1 cellular context compared by ENCODE assay signal in genomic region chr7:101856488-101857357, GRCh38.
TF ChIP-seq lines count a peak whose summit lies in the region.

No MANE protein-coding gene starts in this region.

TF ChIP-seq in HEK293, 187 proteins besides CTCF, POLR2A, EP300 and RAD21 (continued from another document and continues in another):
- TF ChIP-seq PRDM4 (tag by site-specific recombination; IDR thresholded peaks at IDR 0.05) (peak; percentile 83), WT1 (tag by site-specific recombination; IDR thresholded peaks at IDR 0.05) (peak; percentile 88), SP7 (tag by site-specific recombination; IDR thresholded peaks at IDR 0.05) (peak; percentile 85), ZNF335 (tag by site-specific recombination; conservative IDR thresholded peaks at IDR 0.05) (peak; percentile 68), ZBTB8A (tag by site-specific recombination; IDR thresholded peaks at IDR 0.05) (peak; percentile 91), ZSCAN5A (tag by site-specific recombination; IDR thresholded peaks at IDR 0.05) (peak; percentile 45; the same call in 1 of the 2 replicates), ZNF768 (tag by site-specific recombination; IDR thresholded peaks at IDR 0.05) (peak; percentile 88; the same call in 1 of the 2 replicates), ZNF324 (tag by site-specific recombination; IDR thresholded peaks at IDR 0.05) (peak; percentile 45; the same call in 1 of the 2 replicates), ZFP69B (tag by site-specific recombination; IDR thresholded peaks at IDR 0.05) (peak; percentile 47; the same call in 1 of the 2 replicates), ZBTB48 (tag by site-specific recombination; IDR thresholded peaks at IDR 0.05) (peak; percentile 68), ZNF341 (tag by site-specific recombination; IDR thresholded peaks at IDR 0.05; ENCODE audit: low read depth) (peak; percentile 100), ZNF548 (tag by site-specific recombination; IDR thresholded peaks at IDR 0.05) (no peak), ZBTB20 (tag by site-specific recombination; IDR thresholded peaks at IDR 0.05) (peak; percentile 73), GLI4 (tag by site-specific recombination; IDR thresholded peaks at IDR 0.05) (no peak), FEZF1 (tag by site-specific recombination; IDR thresholded peaks at IDR 0.05) (peak; percentile 97), SP3 (tag by site-specific recombination; IDR thresholded peaks at IDR 0.05) (peak; percentile 85), YY2 (tag by site-specific recombination; IDR thresholded peaks at IDR 0.05) (no peak), ZNF2 (tag by site-specific recombination; IDR thresholded peaks at IDR 0.05) (peak; percentile 48), ZNF391 (tag by site-specific recombination; IDR thresholded peaks at IDR 0.05; ENCODE audit: borderline replicate concordance, low read depth) (peak; percentile 59; the same call in 1 of the 2 replicates), ZNF600 (tag by site-specific recombination; IDR thresholded peaks at IDR 0.05) (peak; percentile 99), KLF9 (tag by site-specific recombination; IDR thresholded peaks at IDR 0.05; ENCODE audit: low read depth) (peak; percentile 84), ZNF10 (tag by site-specific recombination; IDR thresholded peaks at IDR 0.05) (peak; percentile 90), PRDM10 (tag by site-specific recombination; IDR thresholded peaks at IDR 0.05) (peak; percentile 89), ZFHX2 (tag by site-specific recombination; conservative IDR thresholded peaks at IDR 0.05) (peak; percentile 89), ZNF24 (tag by site-specific recombination; IDR thresholded peaks at IDR 0.05) (0 out of 2 replicates have a peak, but pooled peaks have one; percentile 27), ZBTB26 (tag by site-specific recombination; optimal IDR thresholded peaks at IDR 0.05) (peak; percentile 48), KLF10 (tag by site-specific recombination; IDR thresholded peaks at IDR 0.05) (no peak), ZNF362 (tag by site-specific recombination; IDR thresholded peaks at IDR 0.05) (peak; percentile 92), ZNF398 (tag by site-specific recombination; IDR thresholded peaks at IDR 0.05) (peak; percentile 58), ZNF707 (tag by site-specific recombination; IDR thresholded peaks at IDR 0.05) (no peak), ZNF654 (tag by site-specific recombination; IDR thresholded peaks at IDR 0.05; ENCODE audit: low read depth) (peak; percentile 3; the same call in 1 of the 2 replicates), ZNF692 (tag by site-specific recombination; IDR thresholded peaks at IDR 0.05) (peak; percentile 74), HIC1 (tag by site-specific recombination; IDR thresholded peaks at IDR 0.05) (peak; percentile 94), ZNF596 (tag by site-specific recombination; IDR thresholded peaks at IDR 0.05) (peak; percentile 39; the same call in 1 of the 2 replicates), ZNF311 (tag by site-specific recombination; IDR thresholded peaks at IDR 0.05; ENCODE audit: borderline replicate concordance) (no peak), KLF8 (tag by site-specific recombination; IDR thresholded peaks at IDR 0.05) (peak; percentile 93), ZNF777 (tag by site-specific recombination; IDR thresholded peaks at IDR 0.05; ENCODE audit: borderline replicate concordance) (no peak), ZBTB11 (tag by site-specific recombination; conservative IDR thresholded peaks at IDR 0.05; ENCODE audit: low read depth) (peak; percentile 33; the same call in 1 of the 2 replicates), ZNF423 (tag by site-specific recombination; IDR thresholded peaks at IDR 0.05) (peak; percentile 78; the same call in 1 of the 2 replicates), SCRT2 (tag by site-specific recombination; IDR thresholded peaks at IDR 0.05) (peak; percentile 73), ZBTB7A (tag by site-specific recombination; IDR thresholded peaks at IDR 0.05; ENCODE audit: low read depth) (0 out of 2 replicates have a peak, but pooled peaks have one; percentile 30), ZNF561 (tag by site-specific recombination; IDR thresholded peaks at IDR 0.05; ENCODE audit: borderline replicate concordance) (0 out of 2 replicates have a peak, but pooled peaks have one; percentile 9), KLF1 (tag by site-specific recombination; IDR thresholded peaks at IDR 0.05) (peak; percentile 99)
